8 cellular contexts compared by ENCODE assay signal in genomic region chr18:13216732-13217465, GRCh38. TPM values are rescaled to one million over a fixed set of nuclear protein-coding genes. Genes with fewer than 3 reads are reported as not detected.
DNase-seq lines count a peak whose midpoint lies in the region; ATAC-seq and TF ChIP-seq lines count a peak whose summit lies in the region.

No MANE protein-coding gene starts in this region.

- intact Hi-C loops in OCI-LY7 (cut with micrococcal nuclease; ENCODE audit: unreplicated experiment): loop anchor here (10.0 kb wide), 1 partner anchor 318 kb away; no protein-coding TSS in a partner anchor

- TF ChIP-seq CTCF in OCI-LY7 (conservative IDR thresholded peaks at IDR 0.05; ENCODE audit: low read length): no peak

- no peak overlapping the region for H3K27ac ChIP-seq in OCI-LY7 (ENCODE audit: low read depth, low read length, poor library complexity, severe bottlenecking)
- H3K27ac ChIP-seq in iPS DF 6.9 (ENCODE audit: low read length): no peak overlapping the region

- H3K27ac Mint-ChIP-seq in activated naive CD4-positive, alpha-beta T cell treated with anti-CD3 and anti-CD28 coated beads, Interleukin-2, amount 50 U/mL, for 72 hours: peak overlapping the region in 1 of 2 donors; percentile 36

- POLR2A ChIA-PET in OCI-LY7 (lab: Charles Lee): no interaction called here

- H3K9me2 ChIP-seq in OCI-LY7 (ENCODE audit: insufficient read depth, low read length): no peaks in the 10 kb centered on the region

- no peaks in the 10 kb centered on the region for H3K4me1 ChIP-seq in OCI-LY7 (ENCODE audit: insufficient read depth, low read length, poor library complexity, severe bottlenecking)
- 0 out of 2 replicates have a peak, but pooled peaks cover 1% of the 10 kb centered on the region for H3K4me1 ChIP-seq in iPS DF 6.9 (ENCODE audit: control insufficient read depth, insufficient read depth, low read length)
- no peaks in the 10 kb centered on the region for H3K4me1 ChIP-seq in skeletal muscle satellite cell (ENCODE audit: control insufficient read depth, insufficient read depth, low read length)

- H3K4me3 ChIP-seq in OCI-LY7 (ENCODE audit: low read depth, low read length, poor library complexity, severe bottlenecking) (no peak overlapping the region), iPS DF 6.9 (ENCODE audit: low read length) (peak overlapping the region; percentile 61; the same call in 1 of the 2 replicates), skeletal muscle satellite cell (ENCODE audit: low read length) (peak overlapping the region; percentile 54)

- no peaks in the 10 kb centered on the region for H4K20me1 ChIP-seq in OCI-LY7 (ENCODE audit: insufficient read depth, low read length)

- H3K79me2 ChIP-seq in OCI-LY7 (ENCODE audit: insufficient read depth, low read depth, low read length): no peaks in the 10 kb centered on the region

- H2AFZ ChIP-seq in OCI-LY7 (ENCODE audit: low read length): no peak overlapping the region

- H3K9me3 ChIP-seq in OCI-LY7 (ENCODE audit: low read length) (no peaks in the 10 kb centered on the region), iPS DF 6.9 (ENCODE audit: control insufficient read depth, insufficient read depth, low read length) (no peaks in the 10 kb centered on the region), skeletal muscle satellite cell (replicated peaks; ENCODE audit: low read length) (no peaks in the 10 kb centered on the region)

- CTCF ChIA-PET in OCI-LY7 (lab: Charles Lee; ENCODE audit: unreplicated experiment): no interaction called here

- H3K4me2 ChIP-seq in OCI-LY7 (ENCODE audit: low read length) (peak overlapping the region; percentile 11; the same call in 1 of the 2 replicates), skeletal muscle satellite cell (ENCODE audit: low read length) (peak overlapping the region; percentile 82)

- no TSS peak for BruUV-seq in OCI-LY7 (replicated peaks; lab: Mats Ljungman, UMichigan)

- DNase-seq in AG20443 (ENCODE audit: low spot score): peak; percentile 66
- no peak for DNase-seq in OCI-LY7 (ENCODE audit: low spot score)
- peak; percentile 65 for DNase-seq in activated naive CD4-positive, alpha-beta T cell treated with anti-CD3 and anti-CD28 coated beads, Interleukin-2, amount 50 U/mL, for 72 hours (ENCODE audit: low spot score in 2 of 2)
- no peak for DNase-seq in iPS DF 6.9 (ENCODE audit: low read depth, low spot score)
- no peak for DNase-seq in NCI-H2107 treated with DMSO at 0.1 percent for 48 hours (lab: John Stamatoyannopoulos, UW; ENCODE audit: unreplicated experiment)

- H3K36me3 ChIP-seq in OCI-LY7 (ENCODE audit: insufficient read depth, low read length) (no peaks in the 10 kb centered on the region), iPS DF 6.9 (ENCODE audit: control insufficient read depth, insufficient read depth, low read length) (no peaks in the 10 kb centered on the region), skeletal muscle satellite cell (ENCODE audit: insufficient read depth, low read length) (no peaks in the 10 kb centered on the region)

- H3K9ac ChIP-seq in skeletal muscle satellite cell (ENCODE audit: low read depth, low read length): no peak overlapping the region

- H3K36me3 Mint-ChIP-seq in activated naive CD4-positive, alpha-beta T cell treated with anti-CD3 and anti-CD28 coated beads, Interleukin-2, amount 50 U/mL, for 72 hours: no peaks in the 10 kb centered on the region

- no CpG with 5 or more reads among the region's 59 CpGs for WGBS in iPS DF 6.9 (ENCODE audit: insufficient coverage, insufficient read length)

- no peaks in the 10 kb centered on the region for H3K9me3 Mint-ChIP-seq in activated naive CD4-positive, alpha-beta T cell treated with anti-CD3 and anti-CD28 coated beads, Interleukin-2, amount 50 U/mL, for 72 hours

- ATAC-seq in GM19452 (IDR thresholded peaks at IDR 0.05; ENCODE audit: unreplicated experiment) (peak; percentile 38), GM21367 (IDR thresholded peaks at IDR 0.05; ENCODE audit: unreplicated experiment) (no peak)
- peak; percentile 60 to 68 for ATAC-seq in activated naive CD4-positive, alpha-beta T cell treated with anti-CD3 and anti-CD28 coated beads, Interleukin-2, amount 50 U/mL, for 72 hours

- H3K27me3 ChIP-seq in iPS DF 6.9 (ENCODE audit: control insufficient read depth, insufficient read depth, low read length) (peaks cover 12% of the 10 kb centered on the region), skeletal muscle satellite cell (ENCODE audit: control insufficient read depth, insufficient read depth, low read length) (peaks cover 81% of the 10 kb centered on the region)

RNA-seq across cellular contexts. Expression of gene LDLRAD4, which starts 1.7 kb away (rescaled TPM):
- total RNA-seq in OCI-LY7 (2014; rRNA removed; shearing (Covaris generic)): 43.8 and 45.8 TPM in 2 replicates
- 26.2 and 31.6 TPM in 2 replicates for total RNA-seq in OCI-LY7 (2022)
- total RNA-seq in activated naive CD4-positive, alpha-beta T cell treated with anti-CD3 and anti-CD28 coated beads, Interleukin-2, amount 50 U/mL, for 72 hours: 10 to 100 TPM; 18.4 to 59.2 TPM
- total RNA-seq in skeletal muscle satellite cell (2012; rRNA removed): under 0.01 TPM in 1 of 2 replicates, not detected in the other

Comparison
In these comparisons a context has a peak if more than half of its experiments do, and no peak if none do; other contexts are left out.
1. DNase-seq: peak in AG20443 (single experiment) and activated naive CD4-positive, alpha-beta T cell treated with anti-CD3 and anti-CD28 coated beads, Interleukin-2, amount 50 U/mL, for 72 hours (2 of 2); none in OCI-LY7 (single experiment), iPS DF 6.9 (single experiment) and NCI-H2107 treated with DMSO at 0.1 percent for 48 hours (single experiment).